19 cellular contexts compared by ENCODE assay signal in genomic region chr3:106328224-106328623, GRCh38.
"Had no signal": no experiment of that assay in that cellular context is flagged by ENCODE, and none has a peak within 500 bp of the region (broad histone marks: within the 10 kb centered on the region; RNA-seq: fewer than 3 reads in every experiment).

No MANE protein-coding gene starts in this region.

- H3K36me3 ChIP-seq: SJSA1 had no signal

- DNase-seq: Kasumi-1, MM.1S, NCI-H1092 treated with DMSO at 0.1 percent for 48 hours, NCI-H1436, NCI-H187, NCI-H2029, NCI-H2081 treated with DMSO at 0.1 percent for 48 hours, NCI-H226, NCI-H510A, NCI-H524 treated with DMSO at 0.1 percent for 48 hours, NCI-H69, NCI-H774, Right ventricle myocardium superior, RPMI8226, SIG-M5 had no signal

- H3K27me3 ChIP-seq: SJSA1 had no signal

- H3K4me2 ChIP-seq: KMS-11 had no signal

- H3K9me3 ChIP-seq: SJSA1 had no signal

- H3K9ac ChIP-seq: KMS-11 had no signal

- H3K27ac ChIP-seq: KMS-11, SK-N-MC had no signal

- ATAC-seq: K562 had no signal

- H3K4me3 ChIP-seq: K562, SJSA1, SK-N-MC had no signal
